ENCODE assay signal across 18 cellular contexts in the genomic region with DNA sequence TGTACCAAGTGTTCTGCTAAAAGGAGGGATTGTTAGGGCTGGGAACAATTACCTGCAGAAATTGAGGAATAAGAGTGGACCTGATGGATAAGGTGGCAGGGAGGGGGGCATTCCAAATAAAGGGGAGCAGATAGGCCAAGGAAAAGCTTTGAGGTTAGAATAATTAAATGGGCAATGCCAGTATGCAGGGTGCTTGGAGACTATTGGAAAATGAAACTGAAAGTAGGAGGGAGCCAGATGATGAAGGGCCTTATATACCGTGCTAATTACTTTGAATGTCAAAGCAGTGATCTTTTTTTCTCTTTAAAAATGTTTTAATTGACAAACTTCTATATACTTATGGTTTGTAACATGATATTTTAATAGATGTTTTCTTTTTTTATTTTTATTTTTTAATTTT. TPM values are rescaled to one million over a fixed set of nuclear protein-coding genes. Genes with fewer than 3 reads are reported as not detected.
A peak's percentile ranks its signal among the peaks of the same experiment; 100 is the strongest.
DNase-seq lines count a peak whose midpoint lies in the region; ATAC-seq and TF ChIP-seq lines count a peak whose summit lies in the region.
"Had no signal": no experiment of that assay in that cellular context is flagged by ENCODE, and none has a peak within 500 bp of the region (broad histone marks: within the 10 kb centered on the region; RNA-seq: fewer than 3 reads in every experiment).

No MANE protein-coding gene starts in this region.

- H3K36me3 ChIP-seq in SJSA1 (no peaks in the 10 kb centered on the region), thoracic aorta (no peaks in the 10 kb centered on the region)

- H3K27ac ChIP-seq in SJSA1 (no peak overlapping the region), thoracic aorta (no peak overlapping the region)
- H3K27ac ChIP-seq: dorsolateral prefrontal cortex had no signal

- H3K9me3 ChIP-seq in SJSA1 (replicated peaks) = no peaks in the 10 kb centered on the region
- no peaks in the 10 kb centered on the region for H3K9me3 ChIP-seq in thoracic aorta

- H3K27ac Mint-ChIP-seq in activated naive CD4-positive, alpha-beta T cell treated with anti-CD3 and anti-CD28 coated beads, Interleukin-2, amount 50 U/mL, for 24 hours = no peak overlapping the region
- H3K27ac Mint-ChIP-seq in activated naive CD4-positive, alpha-beta T cell treated with anti-CD3 and anti-CD28 coated beads, Interleukin-2, amount 10 ng/mL, durations not matched to agents 7 days and 5 days = no peak overlapping the region
- H3K27ac Mint-ChIP-seq: activated naive CD4-positive, alpha-beta T cell treated with anti-CD3 and anti-CD28 coated beads, Interleukin-2, amount 50 U/mL, for 72 hours; type B pancreatic cell had no signal

- H3K27me3 Mint-ChIP-seq in activated naive CD4-positive, alpha-beta T cell treated with anti-CD3 and anti-CD28 coated beads, Interleukin-2, amount 50 U/mL, for 24 hours = no peaks in the 10 kb centered on the region
- peaks cover 5% of the 10 kb centered on the region for H3K27me3 Mint-ChIP-seq in activated naive CD4-positive, alpha-beta T cell treated with anti-CD3 and anti-CD28 coated beads, Interleukin-2, amount 10 ng/mL, durations not matched to agents 7 days and 5 days
- H3K27me3 Mint-ChIP-seq: type B pancreatic cell had no signal

- H3K4me3 ChIP-seq in SJSA1 (0 out of 2 replicates have a peak overlapping the region, but pooled peaks have one; percentile 8), fibroblast of the aortic adventitia (ENCODE audit: low read depth, low read length) (peak overlapping the region; percentile 37), thoracic aorta (peak overlapping the region; percentile 31)
- H3K4me3 ChIP-seq: dorsolateral prefrontal cortex had no signal

- no peaks in the 10 kb centered on the region for H3K9me3 Mint-ChIP-seq in activated naive CD4-positive, alpha-beta T cell treated with anti-CD3 and anti-CD28 coated beads, Interleukin-2, amount 50 U/mL, for 24 hours
- no peaks in the 10 kb centered on the region for H3K9me3 Mint-ChIP-seq in activated naive CD4-positive, alpha-beta T cell treated with anti-CD3 and anti-CD28 coated beads, Interleukin-2, amount 10 ng/mL, durations not matched to agents 7 days and 5 days
- H3K9me3 Mint-ChIP-seq: activated naive CD4-positive, alpha-beta T cell treated with anti-CD3 and anti-CD28 coated beads, Interleukin-2, amount 50 U/mL, for 72 hours; type B pancreatic cell had no signal

- H3K4me3 Mint-ChIP-seq in activated naive CD4-positive, alpha-beta T cell treated with anti-CD3 and anti-CD28 coated beads, Interleukin-2, amount 50 U/mL, for 24 hours = peak overlapping the region; percentile 81
- H3K4me3 Mint-ChIP-seq in activated naive CD4-positive, alpha-beta T cell treated with anti-CD3 and anti-CD28 coated beads, Interleukin-2, amount 10 ng/mL, durations not matched to agents 7 days and 5 days = no peak overlapping the region
- H3K4me3 Mint-ChIP-seq: type B pancreatic cell had no signal

- CTCF ChIA-PET in activated naive CD4-positive, alpha-beta T cell treated with anti-CD3 and anti-CD28 coated beads, Interleukin-2, amount 10 ng/mL, durations not matched to agents 7 days and 5 days (lab: Charles Lee) = no interaction called here

- no peaks in the 10 kb centered on the region for H3K4me1 ChIP-seq in SJSA1 (replicated peaks)
- H3K4me1 ChIP-seq in thoracic aorta (ENCODE audit: control insufficient read depth in 1 of 2, low read depth in 2 of 2) = no peaks in the 10 kb centered on the region

- peaks cover 11% of the 10 kb centered on the region for H3K4me1 Mint-ChIP-seq in activated naive CD4-positive, alpha-beta T cell treated with anti-CD3 and anti-CD28 coated beads, Interleukin-2, amount 50 U/mL, for 24 hours
- H3K4me1 Mint-ChIP-seq in activated naive CD4-positive, alpha-beta T cell treated with anti-CD3 and anti-CD28 coated beads, Interleukin-2, amount 10 ng/mL, durations not matched to agents 7 days and 5 days = peaks cover 7% of the 10 kb centered on the region

- no peaks in the 10 kb centered on the region for H3K36me3 Mint-ChIP-seq in activated naive CD4-positive, alpha-beta T cell treated with anti-CD3 and anti-CD28 coated beads, Interleukin-2, amount 50 U/mL, for 24 hours
- H3K36me3 Mint-ChIP-seq in activated naive CD4-positive, alpha-beta T cell treated with anti-CD3 and anti-CD28 coated beads, Interleukin-2, amount 10 ng/mL, durations not matched to agents 7 days and 5 days = no peaks in the 10 kb centered on the region
- H3K36me3 Mint-ChIP-seq: type B pancreatic cell had no signal

- H3K27me3 ChIP-seq in SJSA1 (replicated peaks) (no peaks in the 10 kb centered on the region), thoracic aorta (replicated peaks; ENCODE audit: insufficient read depth) (no peaks in the 10 kb centered on the region)
- H3K27me3 ChIP-seq: dorsolateral prefrontal cortex had no signal

- ATAC-seq in thoracic aorta (ENCODE audit: insufficient number of reproducible peaks, low FRiP score, low read depth) (no peak), HG02610 (IDR thresholded peaks at IDR 0.05; ENCODE audit: unreplicated experiment) (no peak)
- ATAC-seq: left ventricle myocardium superior; right cardiac atrium; stimulated activated naive CD8-positive, alpha-beta T cell treated with anti-CD3 and anti-CD28 coated beads, Interleukin-15, Interleukin-2, amounts not matched to agents 100 U/mL and 50 U/mL, for 24 hours had no signal

- TF ChIP-seq CTCF in fibroblast of the aortic adventitia (IDR thresholded peaks at IDR 0.05; ENCODE audit: insufficient read depth, low read length) (no peak), thoracic aorta (IDR thresholded peaks at IDR 0.05) (no peak)

- DNase-seq in activated naive CD4-positive, alpha-beta T cell treated with anti-CD3 and anti-CD28 coated beads, Interleukin-2, amount 10 ng/mL, durations not matched to agents 7 days and 5 days = no peak
- DNase-seq in SJSA1 (ENCODE audit: low read depth in 1 of 2, low spot score in 2 of 2) = peak in 1 of 2 experiments; percentile 3
- DNase-seq in fibroblast of the aortic adventitia (ENCODE audit: low read depth) = no peak
- no peak for DNase-seq in thoracic aorta (ENCODE audit: low spot score)
- no peak for DNase-seq in anterior cingulate cortex (lab: John Stamatoyannopoulos, UW)
- DNase-seq in NCI-H345 treated with DMSO at 0.1 percent for 48 hours (lab: John Stamatoyannopoulos, UW; ENCODE audit: unreplicated experiment) = no peak
- DNase-seq: activated CD4-positive, CD25-positive, alpha-beta regulatory T cell; dorsolateral prefrontal cortex; EL; left ventricle myocardium superior; NCI-H2029 treated with DMSO at 0.1 percent for 48 hours; NCI-H510A; right cardiac atrium; stimulated activated naive CD8-positive, alpha-beta T cell treated with anti-CD3 and anti-CD28 coated beads, Interleukin-15, Interleukin-2, amounts not matched to agents 100 U/mL and 50 U/mL, for 24 hours had no signal

RNA-seq across cellular contexts. Expression of gene MMADHC, which starts 42.9 kb away (rescaled TPM):
- total RNA-seq in SJSA1 (2014; rRNA removed; shearing (Covaris generic)) = 246 and 260 TPM in 2 replicates
- total RNA-seq in fibroblast of the aortic adventitia (ENCODE audit: low replicate concordance) = 169 and 177 TPM in 2 replicates
- total RNA-seq in thoracic aorta = 100 to 1,000 TPM in 1 of 2 donors, 10 to 100 TPM in 1; 62.2 to 280 TPM
